16 cellular contexts compared by ENCODE assay signal in genomic region chr2:43179947-43180346, GRCh38. TPM values are rescaled to one million over a fixed set of nuclear protein-coding genes. Genes with fewer than 3 reads are reported as not detected.
DNase-seq lines count a peak whose midpoint lies in the region; ATAC-seq and TF ChIP-seq lines count a peak whose summit lies in the region.
"Had no signal": no experiment of that assay in that cellular context is flagged by ENCODE, and none has a peak within 500 bp of the region (broad histone marks: within the 10 kb centered on the region; RNA-seq: fewer than 3 reads in every experiment).

No MANE protein-coding gene starts in this region.

- H3K4me3 Mint-ChIP-seq in CD14-positive monocyte: no peak overlapping the region
- no peak overlapping the region for H3K4me3 Mint-ChIP-seq in activated naive CD4-positive, alpha-beta T cell treated with anti-CD3 and anti-CD28 coated beads, Interleukin-2, amount 10 ng/mL, durations not matched to agents 7 days and 5 days

- H3K4me1 Mint-ChIP-seq in CD14-positive monocyte: peaks cover 75% of the 10 kb centered on the region
- peaks cover 76% of the 10 kb centered on the region for H3K4me1 Mint-ChIP-seq in activated naive CD4-positive, alpha-beta T cell treated with anti-CD3 and anti-CD28 coated beads, Interleukin-2, amount 10 ng/mL, durations not matched to agents 7 days and 5 days

- ATAC-seq in HG02981 (IDR thresholded peaks at IDR 0.05; ENCODE audit: unreplicated experiment) (no peak), Right ventricle myocardium inferior (no peak)
- ATAC-seq: left cardiac atrium had no signal

- H3K27ac ChIP-seq in Peyer's patch (peak overlapping the region; percentile 65 to 81 (median 74)), skeletal muscle tissue (ENCODE audit: low read depth, low read length) (peak overlapping the region; percentile 97)

- peak overlapping the region in 2 of 3 donors; percentile 85 to 86 for H3K9ac ChIP-seq in skeletal muscle tissue (ENCODE audit: low read depth in 1 of 3, low read length in 3 of 3)

- no peak for TF ChIP-seq POLR2A in Peyer's patch (IDR thresholded peaks at IDR 0.05)

- H3K9me3 ChIP-seq in Peyer's patch: no peaks in the 10 kb centered on the region
- H3K9me3 ChIP-seq in skeletal muscle tissue (ENCODE audit: control insufficient read depth in 3 of 3, low read length in 3 of 3): peaks cover 0 to 5% (median 0%) of the 10 kb centered on the region in 3 donors
- H3K9me3 ChIP-seq: MG63 had no signal

- H3K4me3 ChIP-seq in Peyer's patch (no peak overlapping the region), skeletal muscle tissue (ENCODE audit: low read length in 3 of 3) (no peak overlapping the region)
- H3K4me3 ChIP-seq: MG63 had no signal

- peak overlapping the region in 6 of 7 donors; percentile 25 to 95 (median 90) for H3K27ac Mint-ChIP-seq in CD14-positive monocyte
- H3K27ac Mint-ChIP-seq in activated naive CD4-positive, alpha-beta T cell treated with anti-CD3 and anti-CD28 coated beads, Interleukin-2, amount 10 ng/mL, durations not matched to agents 7 days and 5 days: no peak overlapping the region

- H3K4me1 ChIP-seq in Peyer's patch (peaks cover 6 to 36% (median 18%) of the 10 kb centered on the region in 4 donors), skeletal muscle tissue (ENCODE audit: control insufficient read depth in 3 of 3, insufficient read depth in 3 of 3, low read length in 3 of 3) (peaks cover 19 to 21% (median 19%) of the 10 kb centered on the region in 3 donors)

- intact Hi-C loops in CD14-positive monocyte (cut with micrococcal nuclease): no loop called here
- intact Hi-C loops in Right ventricle myocardium inferior (cut with DNase I): loop anchor here (5.0 kb wide), 1 partner anchor 37 kb away; no protein-coding TSS in a partner anchor

- CTCF ChIA-PET in activated naive CD4-positive, alpha-beta T cell treated with anti-CD3 and anti-CD28 coated beads, Interleukin-2, amount 10 ng/mL, durations not matched to agents 7 days and 5 days (lab: Charles Lee): interaction anchor here (1.0 to 2.1 kb wide), 6 partner anchors 9 to 206 kb away, joined by 3 to 11 read pairs (median 4); no protein-coding TSS in a partner anchor

- no peak for TF ChIP-seq CTCF in CD14-positive monocyte (IDR thresholded peaks at IDR 0.05)
- no peak for TF ChIP-seq CTCF in Peyer's patch (IDR thresholded peaks at IDR 0.05)

- peaks cover 2 to 3% of the 10 kb centered on the region in 2 donors for H3K36me3 Mint-ChIP-seq in CD14-positive monocyte
- H3K36me3 Mint-ChIP-seq in activated naive CD4-positive, alpha-beta T cell treated with anti-CD3 and anti-CD28 coated beads, Interleukin-2, amount 10 ng/mL, durations not matched to agents 7 days and 5 days: peaks cover 2% of the 10 kb centered on the region

- H3K9me3 Mint-ChIP-seq in CD14-positive monocyte: no peaks in the 10 kb centered on the region
- no peaks in the 10 kb centered on the region for H3K9me3 Mint-ChIP-seq in activated naive CD4-positive, alpha-beta T cell treated with anti-CD3 and anti-CD28 coated beads, Interleukin-2, amount 10 ng/mL, durations not matched to agents 7 days and 5 days
- H3K9me3 Mint-ChIP-seq: activated T-helper 2 cell treated with anti-CD3 and anti-CD28 coated beads, Interferon-gamma antibody, Interleukin-2, Interleukin-4, amounts not matched to agents 10 μg/mL and 5 μg/mL and 100 μg/mL, durations not matched to agents 14 hours and 24 hours and 36 hours had no signal

- DNase-seq in CD14-positive monocyte (ENCODE audit: low spot score): no peak
- DNase-seq in Peyer's patch: no peak
- peak; percentile 67 for DNase-seq in iPS-NIHi11 (ENCODE audit: low spot score)
- DNase-seq in middle frontal gyrus (ENCODE audit: extremely low spot score, low spot score): no peak
- no peak for DNase-seq in activated naive CD4-positive, alpha-beta T cell treated with anti-CD3 and anti-CD28 coated beads, Interleukin-2, amount 10 ng/mL, durations not matched to agents 7 days and 5 days
- no peak for DNase-seq in Right ventricle myocardium inferior (ENCODE audit: missing footprints)
- DNase-seq: ACHN, aorta, cortex of kidney, left cardiac atrium, MG63, NCI-H2029, NCI-H69 had no signal

- no peaks in the 10 kb centered on the region for H3K27me3 ChIP-seq in Peyer's patch
- H3K27me3 ChIP-seq in skeletal muscle tissue (ENCODE audit: control insufficient read depth in 3 of 3, insufficient read depth in 3 of 3, low read length in 3 of 3): no peaks in the 10 kb centered on the region
- H3K27me3 ChIP-seq: MG63 had no signal

- H3K27me3 Mint-ChIP-seq in CD14-positive monocyte (ENCODE audit: low read depth in 3 of 3): peaks cover 0 to 1% (median 0%) of the 10 kb centered on the region in 3 donors
- peaks cover 4% of the 10 kb centered on the region for H3K27me3 Mint-ChIP-seq in activated naive CD4-positive, alpha-beta T cell treated with anti-CD3 and anti-CD28 coated beads, Interleukin-2, amount 10 ng/mL, durations not matched to agents 7 days and 5 days

- H3K36me3 ChIP-seq in Peyer's patch (no peaks in the 10 kb centered on the region), skeletal muscle tissue (ENCODE audit: control insufficient read depth in 3 of 3, insufficient read depth in 3 of 3, low read length in 3 of 3) (no peaks in the 10 kb centered on the region)
- H3K36me3 ChIP-seq: MG63 had no signal

RNA-seq across cellular contexts. Expression of gene ZFP36L2, which starts 46.5 kb away (rescaled TPM):
- 10 to 100 TPM; 84.4 to 88.3 TPM for polyA plus RNA-seq in CD14-positive monocyte
- total RNA-seq in Peyer's patch: 100 to 1,000 TPM in 3 of 4 donors, 10 to 100 TPM in 1; 90.4 to 227 (median 148) TPM
- total RNA-seq in skeletal muscle tissue: 14.1 TPM
- total RNA-seq in Right ventricle myocardium inferior: 51.1 TPM
